ENCODE assay signal across 19 cellular contexts in the genomic region with DNA sequence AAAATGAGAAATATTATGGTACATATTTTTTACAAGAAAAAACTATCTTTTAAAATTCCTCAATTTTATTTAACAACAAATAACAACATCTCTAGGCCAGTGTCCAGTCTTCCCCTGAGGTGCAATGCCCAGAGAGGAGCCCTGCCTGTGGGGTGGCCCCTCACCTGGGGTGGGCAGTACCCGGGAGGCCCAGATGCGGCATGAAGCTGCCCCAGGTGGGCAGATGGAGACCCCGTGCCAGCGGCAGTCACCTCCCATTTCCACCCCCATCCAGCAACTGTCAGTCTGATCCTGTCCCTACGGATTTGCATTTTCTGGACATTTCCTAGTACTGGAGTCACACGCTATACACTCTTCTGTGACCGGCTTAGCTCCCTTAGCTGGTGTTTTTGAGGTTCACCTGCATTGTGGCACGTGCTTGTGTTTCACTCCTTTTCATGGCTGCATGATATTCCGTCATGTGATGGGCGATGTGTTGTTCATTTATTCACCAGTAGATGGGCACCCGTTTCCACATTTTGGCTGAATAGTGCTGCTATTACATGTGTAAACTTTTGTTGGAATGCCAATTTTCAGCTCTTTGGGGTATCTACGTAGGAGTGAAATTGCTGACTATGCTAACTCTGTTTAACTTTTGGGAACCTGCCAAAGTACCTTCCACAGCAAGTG. TPM values are rescaled to one million over a fixed set of nuclear protein-coding genes. Genes with fewer than 3 reads are reported as not detected.
A peak's percentile ranks its signal among the peaks of the same experiment; 100 is the strongest.
DNase-seq lines count a peak whose midpoint lies in the region; ATAC-seq, FAIRE-seq and TF ChIP-seq lines count a peak whose summit lies in the region.
"Had no signal": no experiment of that assay in that cellular context is flagged by ENCODE, and none has a peak within 500 bp of the region (broad histone marks: within the 10 kb centered on the region; RNA-seq: fewer than 3 reads in every experiment).

No MANE protein-coding gene starts in this region.

- no peak for TF ChIP-seq EP300 in HepG2 (IDR thresholded peaks at IDR 0.05; ENCODE audit: low read depth in 2 of 2, low read length in 2 of 2)
- TF ChIP-seq EP300 in HepG2 (CRISPR knock-in tag; IDR thresholded peaks at IDR 0.05; ENCODE audit: borderline replicate concordance) = no peak

- DNase-seq in HepG2 (ENCODE audit: low spot score) = no peak
- no peak for DNase-seq in right lobe of liver
- no peak for DNase-seq in Peyer's patch
- DNase-seq in epithelial cell of proximal tubule (ENCODE audit: low read depth) = no peak
- no peak for DNase-seq in NCI-H1930 (lab: John Stamatoyannopoulos, UW)
- no peak for DNase-seq in MV-4-11 (lab: John Stamatoyannopoulos, UW)
- no peak for DNase-seq in NCI-H774 (lab: John Stamatoyannopoulos, UW)
- DNase-seq: activated naive CD4-positive, alpha-beta T cell treated with anti-CD3 and anti-CD28 coated beads for 36 hours; AML-193; brain microvascular endothelial cell; effector CD8-positive, alpha-beta T cell; naive B cell; NCI-H446 had no signal

- H3K9ac ChIP-seq in HepG2 (ENCODE audit: insufficient read depth, low read depth, low read length) = no peak overlapping the region
- H3K9ac ChIP-seq: KMS-11 had no signal

- POLR2A ChIA-PET in HepG2 (lab: Yijun Ruan, JAX) = no interaction called here

- no peak for FAIRE-seq in HepG2 (lab: Jason Lieb, UNC)
- FAIRE-seq: frontal cortex, GM18507 had no signal

- H4K20me1 ChIP-seq in HepG2 (ENCODE audit: insufficient read depth, low read length) = no peaks in the 10 kb centered on the region

- peak; percentile 37; the same call in 1 of the 2 replicates for TF ChIP-seq CTCF in HepG2 (CRISPR knock-in tag; IDR thresholded peaks at IDR 0.05)
- TF ChIP-seq CTCF in right lobe of liver (IDR thresholded peaks at IDR 0.05) = no peak
- peak in 4 of 6 experiments; percentile 2 to 36 (median 23) for TF ChIP-seq CTCF in Peyer's patch (IDR thresholded peaks at IDR 0.05)
- TF ChIP-seq CTCF in epithelial cell of proximal tubule (conservative IDR thresholded peaks at IDR 0.05; ENCODE audit: low read depth, low read length) = peak; percentile 28

- in situ Hi-C loops in HepG2 (cut with HindIII; ENCODE audit: extremely low pct_ligation_motif_present, low pct_unique_long_range_greater_than_20kb) = no loop called here

- H3K9me3 ChIP-seq in HepG2 (ENCODE audit: low read length) = 0 out of 2 replicates have a peak, but pooled peaks cover 3% of the 10 kb centered on the region
- no peaks in the 10 kb centered on the region for H3K9me3 ChIP-seq in right lobe of liver
- no peaks in the 10 kb centered on the region for H3K9me3 ChIP-seq in Peyer's patch

- H3K79me2 ChIP-seq in HepG2 (ENCODE audit: insufficient read depth, low read length) = no peaks in the 10 kb centered on the region

- H3K27ac ChIP-seq in HepG2 (ENCODE audit: extremely low read length, insufficient read depth, low read length) (no peak overlapping the region), right lobe of liver (no peak overlapping the region), Peyer's patch (no peak overlapping the region)
- H3K27ac ChIP-seq: brain microvascular endothelial cell, HL-60, KMS-11, SK-N-MC had no signal

- H3K4me1 ChIP-seq in HepG2 (ENCODE audit: insufficient read depth, low read length) (no peaks in the 10 kb centered on the region), right lobe of liver (no peaks in the 10 kb centered on the region), Peyer's patch (no peaks in the 10 kb centered on the region)

- TF ChIP-seq POLR2A in HepG2 (IDR thresholded peaks at IDR 0.05; ENCODE audit: insufficient read depth in 1 of 2, low read depth in 2 of 2, low read length in 2 of 2) = no peak
- no peak for TF ChIP-seq POLR2A in right lobe of liver (IDR thresholded peaks at IDR 0.05)
- TF ChIP-seq POLR2A in Peyer's patch (IDR thresholded peaks at IDR 0.05) = no peak

- no peak overlapping the region for H2AFZ ChIP-seq in HepG2 (ENCODE audit: low read length)

- CTCF ChIA-PET in HepG2 (lab: Yijun Ruan, JAX; ENCODE audit: low intra/inter-chr PET ratio, low total read pairs) = no interaction called here

- no TSS peak for BruUV-seq in HepG2 (replicated peaks; lab: Mats Ljungman, UMichigan)

- WGBS in HepG2 (ENCODE audit: low lambda C conversion rate) = 78% methylated on average over 12 of the region's 12 CpGs
- whole genome bisulfite sequencing in right lobe of liver (ENCODE audit: insufficient coverage, low coverage, low lambda C conversion rate, missing lambda C conversion rate) = 73% methylated on average over 5 of the region's 12 CpGs

- no peak overlapping the region for H3K4me3 ChIP-seq in HepG2 (replicated peaks in 1 of 3; ENCODE audit: insufficient read depth in 1 of 3, low read depth in 2 of 3, low read length in 3 of 3)
- H3K4me3 ChIP-seq in right lobe of liver = no peak overlapping the region
- H3K4me3 ChIP-seq in Peyer's patch = no peak overlapping the region
- H3K4me3 ChIP-seq in epithelial cell of proximal tubule (ENCODE audit: low read depth, low read length) = no peak overlapping the region
- H3K4me3 ChIP-seq: SK-N-MC had no signal

- H3K36me3 ChIP-seq in HepG2 (replicated peaks in 1 of 2; ENCODE audit: control insufficient read depth in 1 of 2, insufficient read depth in 2 of 2, low read length in 2 of 2) (no peaks in the 10 kb centered on the region), right lobe of liver (no peaks in the 10 kb centered on the region), Peyer's patch (no peaks in the 10 kb centered on the region)
- H3K36me3 ChIP-seq: brain microvascular endothelial cell had no signal

- intact Hi-C loops in HepG2 (cut with micrococcal nuclease; ENCODE audit: unreplicated experiment) = no loop called here
- intact Hi-C loops in right lobe of liver (cut with DNase I) = no loop called here

- H3K27me3 ChIP-seq in HepG2 (ENCODE audit: control insufficient read depth in 1 of 2, insufficient read depth in 2 of 2, low read length in 2 of 2) = no peaks in the 10 kb centered on the region
- no peaks in the 10 kb centered on the region for H3K27me3 ChIP-seq in right lobe of liver
- no peaks in the 10 kb centered on the region for H3K27me3 ChIP-seq in Peyer's patch
- H3K27me3 ChIP-seq: brain microvascular endothelial cell had no signal

- no peak for ATAC-seq in HepG2
- ATAC-seq in right lobe of liver = no peak
- no peak for ATAC-seq in HG03159 (IDR thresholded peaks at IDR 0.05; ENCODE audit: unreplicated experiment)

- no peak overlapping the region for H3K4me2 ChIP-seq in HepG2 (ENCODE audit: low read depth, low read length)
- H3K4me2 ChIP-seq: KMS-11 had no signal

- no peak for TF ChIP-seq RAD21 in HepG2 (CRISPR knock-in tag; IDR thresholded peaks at IDR 0.05)

RNA-seq across cellular contexts. Expression of a gene that starts 11.9 kb away (rescaled TPM):
- total RNA-seq in HepG2 (2016; rRNA removed; fragmentation: Illumina TruSeq; extraction: Trizol) (52.0 and 65.2 TPM in 2 replicates), right lobe of liver (10 to 100 TPM; 24.3 to 42.0 (median 27.9) TPM), Peyer's patch (100 to 1,000 TPM; 112 to 200 (median 143) TPM), epithelial cell of proximal tubule (72.3 and 114 TPM in 2 replicates)
- total RNA-seq in HepG2 (2016; cell fraction: cytosol; rRNA removed; fragmentation: Illumina TruSeq; extraction: Trizol; ENCODE audit: low read depth) = 10.0 and 10.5 TPM in 2 replicates
- total RNA-seq in HepG2 (2016; cell fraction: insoluble cytoplasmic fraction; rRNA removed; fragmentation: Illumina TruSeq; extraction: Trizol) = 55.0 and 59.4 TPM in 2 replicates
- total RNA-seq in HepG2 (2016; cell fraction: membrane; rRNA removed; fragmentation: Illumina TruSeq; extraction: Trizol) = 23.7 and 24.2 TPM in 2 replicates
- total RNA-seq in HepG2 (2016; cell fraction: nucleus; rRNA removed; fragmentation: Illumina TruSeq; extraction: Trizol) = 30.2 and 31.7 TPM in 2 replicates
- polyA plus RNA-seq in HepG2 (2011; rRNA removed) = 57.1 and 60.7 TPM in 2 replicates
- 48.5 and 73.3 TPM in 2 replicates for polyA plus RNA-seq in HepG2 (2011; cell fraction: cytosol; rRNA removed)
- polyA plus RNA-seq in HepG2 (2011; cell fraction: nucleus; rRNA removed) = 171 and 221 TPM in 2 replicates
- 28.9 and 30.8 TPM in 2 replicates for polyA plus RNA-seq in HepG2 (2012)
- 5.9 and 6.3 TPM in 2 replicates for polyA plus RNA-seq in HepG2 (2016; cell fraction: cytosol; fragmentation: Illumina TruSeq; extraction: Trizol; ENCODE audit: low read depth)
- polyA plus RNA-seq in HepG2 (2016; cell fraction: insoluble cytoplasmic fraction; fragmentation: Illumina TruSeq; extraction: Trizol; ENCODE audit: low read depth) = 60.8 and 67.1 TPM in 2 replicates
- 15.8 and 16.9 TPM in 2 replicates for polyA plus RNA-seq in HepG2 (2016; cell fraction: membrane; fragmentation: Illumina TruSeq; extraction: Trizol; ENCODE audit: low read depth)
- 69.6 and 72.4 TPM in 2 replicates for polyA plus RNA-seq in HepG2 (2016; cell fraction: nucleus; fragmentation: Illumina TruSeq; extraction: Trizol; ENCODE audit: insufficient read depth, low read depth)
- 56.6 and 139 TPM in 2 replicates for polyA minus RNA-seq in HepG2 (2011; rRNA and poly(A)+ RNA removed; ENCODE audit: low replicate concordance)
- polyA minus RNA-seq in HepG2 (2011; cell fraction: cytosol; rRNA and poly(A)+ RNA removed) = 41.7 and 45.7 TPM in 2 replicates
- 40.9 and 44.3 TPM in 2 replicates for polyA minus RNA-seq in HepG2 (2011; cell fraction: nucleus; rRNA and poly(A)+ RNA removed)

RNA-seq across cellular contexts. Expression of a gene that starts 28.9 kb away (rescaled TPM):
- total RNA-seq in HepG2 (2016; rRNA removed; fragmentation: Illumina TruSeq; extraction: Trizol) = 106 and 112 TPM in 2 replicates
- 119 TPM in 2 replicates for total RNA-seq in HepG2 (2016; cell fraction: cytosol; rRNA removed; fragmentation: Illumina TruSeq; extraction: Trizol; ENCODE audit: low read depth)
- 83.8 and 121 TPM in 2 replicates for total RNA-seq in HepG2 (2016; cell fraction: insoluble cytoplasmic fraction; rRNA removed; fragmentation: Illumina TruSeq; extraction: Trizol)
- 133 and 173 TPM in 2 replicates for total RNA-seq in HepG2 (2016; cell fraction: membrane; rRNA removed; fragmentation: Illumina TruSeq; extraction: Trizol)
- 51.5 and 60.9 TPM in 2 replicates for total RNA-seq in HepG2 (2016; cell fraction: nucleus; rRNA removed; fragmentation: Illumina TruSeq; extraction: Trizol)
- 78.5 and 123 TPM in 2 replicates for polyA plus RNA-seq in HepG2 (2011; rRNA removed)
- polyA plus RNA-seq in HepG2 (2011; cell fraction: cytosol; rRNA removed) = 87.2 and 182 TPM in 2 replicates
- 489 and 636 TPM in 2 replicates for polyA plus RNA-seq in HepG2 (2011; cell fraction: nucleus; rRNA removed)
- polyA plus RNA-seq in HepG2 (2012) = 69.0 and 92.6 TPM in 2 replicates
- polyA plus RNA-seq in HepG2 (2016; cell fraction: cytosol; fragmentation: Illumina TruSeq; extraction: Trizol; ENCODE audit: low read depth) = 49.5 and 64.7 TPM in 2 replicates
- 101 and 112 TPM in 2 replicates for polyA plus RNA-seq in HepG2 (2016; cell fraction: insoluble cytoplasmic fraction; fragmentation: Illumina TruSeq; extraction: Trizol; ENCODE audit: low read depth)
- polyA plus RNA-seq in HepG2 (2016; cell fraction: membrane; fragmentation: Illumina TruSeq; extraction: Trizol; ENCODE audit: low read depth) = 103 and 116 TPM in 2 replicates
- 152 and 155 TPM in 2 replicates for polyA plus RNA-seq in HepG2 (2016; cell fraction: nucleus; fragmentation: Illumina TruSeq; extraction: Trizol; ENCODE audit: insufficient read depth, low read depth)
- polyA minus RNA-seq in HepG2 (2011; rRNA and poly(A)+ RNA removed; ENCODE audit: low replicate concordance) = 136 and 350 TPM in 2 replicates
- polyA minus RNA-seq in HepG2 (2011; cell fraction: cytosol; rRNA and poly(A)+ RNA removed) = 85.1 and 100 TPM in 2 replicates
- 47.7 and 48.4 TPM in 2 replicates for polyA minus RNA-seq in HepG2 (2011; cell fraction: nucleus; rRNA and poly(A)+ RNA removed)
- total RNA-seq in right lobe of liver = 10 to 100 TPM; 74.8 to 85.5 (median 79.4) TPM
- total RNA-seq in Peyer's patch = 100 to 1,000 TPM; 245 to 371 (median 288) TPM
- total RNA-seq in epithelial cell of proximal tubule = 272 and 334 TPM in 2 replicates

Comparison
In these comparisons a context has a peak if more than half of its experiments do, and no peak if none do; other contexts are left out.
1. CTCF ChIP-seq: peak in HepG2 (single experiment), Peyer's patch (4 of 6) and epithelial cell of proximal tubule (single experiment); none in right lobe of liver (0 of 4).